In genomic region chr15:83364541-83364940, GRCh38 we compare ENCODE assay signal across 16 cellular contexts.
"Had no signal": no experiment of that assay in that cellular context is flagged by ENCODE, and none has a peak within 500 bp of the region (broad histone marks: within the 10 kb centered on the region; RNA-seq: fewer than 3 reads in every experiment).

No MANE protein-coding gene starts in this region.

- DNase-seq: activated CD4-positive, alpha-beta T cell treated with anti-CD3 and anti-CD28 coated beads, Interleukin-2, amount 10 ng/mL, durations not matched to agents 24 days and 14 days; activated CD4-positive, CD25-positive, alpha-beta regulatory T cell; activated CD8-positive, alpha-beta memory T cell treated with anti-CD3 and anti-CD28 coated beads, Interleukin-2, amount 50 U/mL, for 4 hours; activated CD8-positive, alpha-beta T cell treated with anti-CD3 and anti-CD28 coated beads, Interleukin-2, amount 10 ng/mL, durations not matched to agents 7 days and 5 days; activated gamma-delta T cell treated with Interleukin-2 at 50 U/mL for 16 hours; activated T-cell treated with anti-CD3 and anti-CD28 coated beads, Interleukin-2, amount 50 U/mL, for 72 hours; effector memory CD4-positive, alpha-beta T cell; psoas muscle; sigmoid colon; stimulated activated CD4-positive, alpha-beta T cell treated with anti-CD3 and anti-CD28 coated beads, Interleukin-2, amount 100 ng/mL, for 48 hours; thyroid gland; uterus had no signal

- H3K36me3 ChIP-seq: sigmoid colon, thyroid gland, uterus had no signal

- H3K4me3 Mint-ChIP-seq: activated CD4-positive, alpha-beta T cell treated with anti-CD3 and anti-CD28 coated beads, Interleukin-2, amount 10 ng/mL, durations not matched to agents 24 days and 14 days had no signal

- H3K9me3 Mint-ChIP-seq: activated CD4-positive, alpha-beta T cell treated with anti-CD3 and anti-CD28 coated beads, Interleukin-2, amount 10 ng/mL, durations not matched to agents 24 days and 14 days; activated T-cell treated with anti-CD3 and anti-CD28 coated beads, Interleukin-2, amount 50 U/mL, for 72 hours; brain; neural crest cell had no signal

- H3K36me3 Mint-ChIP-seq: activated naive CD8-positive, alpha-beta T cell; brain; stimulated activated memory B cell treated with anti-CD40 and anti-IgM and Interleukin-4, amounts not matched to agents 10 μg/mL and 1 μg/mL and 100 μg/mL, for 72 hours had no signal

- H3K27ac Mint-ChIP-seq: activated CD4-positive, alpha-beta T cell treated with anti-CD3 and anti-CD28 coated beads, Interleukin-2, amount 10 ng/mL, durations not matched to agents 24 days and 14 days; activated CD8-positive, alpha-beta T cell treated with anti-CD3 and anti-CD28 coated beads, Interleukin-2, amount 10 ng/mL, durations not matched to agents 7 days and 5 days; activated naive CD8-positive, alpha-beta T cell; activated T-cell treated with anti-CD3 and anti-CD28 coated beads, Interleukin-2, amount 50 U/mL, for 72 hours; stimulated activated memory B cell treated with anti-CD40 and anti-IgM and Interleukin-4, amounts not matched to agents 10 μg/mL and 1 μg/mL and 100 μg/mL, for 72 hours had no signal

- H3K9me3 ChIP-seq: psoas muscle, sigmoid colon, thyroid gland, uterus had no signal

- H3K27me3 ChIP-seq: sigmoid colon, uterus had no signal

- H3K27ac ChIP-seq: psoas muscle, thyroid gland, uterus had no signal

- ATAC-seq: activated CD8-positive, alpha-beta T cell treated with anti-CD3 and anti-CD28 coated beads, Interleukin-2, amount 10 ng/mL, durations not matched to agents 7 days and 5 days; activated T-cell treated with anti-CD3 and anti-CD28 coated beads, Interleukin-2, amount 50 U/mL, for 72 hours; stimulated activated memory B cell treated with anti-CD40 and anti-IgM and Interleukin-4, amounts not matched to agents 10 μg/mL and 1 μg/mL and 100 μg/mL, for 72 hours had no signal
